19 cellular contexts compared by ENCODE assay signal in genomic region chr11:120928506-120929062, GRCh38.
DNase-seq lines count a peak whose midpoint lies in the region; ATAC-seq, FAIRE-seq and TF ChIP-seq lines count a peak whose summit lies in the region.
"Had no signal": no experiment of that assay in that cellular context is flagged by ENCODE, and none has a peak within 500 bp of the region (broad histone marks: within the 10 kb centered on the region; RNA-seq: fewer than 3 reads in every experiment).

No MANE protein-coding gene starts in this region.

- no peak overlapping the region for H3K27ac Mint-ChIP-seq in stimulated activated memory B cell treated with anti-CD40 and anti-IgM and Interleukin-4, amounts not matched to agents 10 μg/mL and 1 μg/mL and 100 μg/mL, for 72 hours
- H3K27ac Mint-ChIP-seq: CD4-positive, alpha-beta T cell had no signal

- no peaks in the 10 kb centered on the region for H4K20me1 ChIP-seq in HepG2 (ENCODE audit: insufficient read depth, low read length)

- peaks cover 13% of the 10 kb centered on the region for H3K4me1 Mint-ChIP-seq in stimulated activated memory B cell treated with anti-CD40 and anti-IgM and Interleukin-4, amounts not matched to agents 10 μg/mL and 1 μg/mL and 100 μg/mL, for 72 hours

- no peaks in the 10 kb centered on the region for H3K9me3 Mint-ChIP-seq in stimulated activated memory B cell treated with anti-CD40 and anti-IgM and Interleukin-4, amounts not matched to agents 10 μg/mL and 1 μg/mL and 100 μg/mL, for 72 hours
- H3K9me3 Mint-ChIP-seq: CD4-positive, alpha-beta T cell had no signal

- ATAC-seq in HepG2 (peak; percentile 23; the same call in 2 of the 3 replicates), right lobe of liver (no peak), HG03457 (IDR thresholded peaks at IDR 0.05; ENCODE audit: unreplicated experiment) (no peak)
- no peak for ATAC-seq in stimulated activated memory B cell treated with anti-CD40 and anti-IgM and Interleukin-4, amounts not matched to agents 10 μg/mL and 1 μg/mL and 100 μg/mL, for 72 hours

- POLR2A ChIA-PET in HepG2 (lab: Yijun Ruan, JAX), result no interaction called here

- TF ChIP-seq EP300 in HepG2 (IDR thresholded peaks at IDR 0.05; ENCODE audit: low read depth in 2 of 2, low read length in 2 of 2), result no peak
- no peak for TF ChIP-seq EP300 in HepG2 (CRISPR knock-in tag; IDR thresholded peaks at IDR 0.05; ENCODE audit: borderline replicate concordance)

- intact Hi-C loops in HepG2 (cut with micrococcal nuclease; ENCODE audit: unreplicated experiment), result loop anchor here (10.0 kb wide), 1 partner anchor 414 kb away; the partner anchor contains the start of gene GRIK4
- intact Hi-C loops in right lobe of liver (cut with DNase I), result no loop called here

- H3K9ac ChIP-seq in HepG2 (ENCODE audit: insufficient read depth, low read depth, low read length), result no peak overlapping the region
- H3K9ac ChIP-seq: KMS-11 had no signal

- H3K27me3 Mint-ChIP-seq in stimulated activated memory B cell treated with anti-CD40 and anti-IgM and Interleukin-4, amounts not matched to agents 10 μg/mL and 1 μg/mL and 100 μg/mL, for 72 hours, result no peaks in the 10 kb centered on the region

- H3K27me3 ChIP-seq in HepG2 (ENCODE audit: control insufficient read depth in 1 of 2, insufficient read depth in 2 of 2, low read length in 2 of 2), result no peaks in the 10 kb centered on the region
- H3K27me3 ChIP-seq in right lobe of liver, result no peaks in the 10 kb centered on the region
- no peaks in the 10 kb centered on the region for H3K27me3 ChIP-seq in kidney epithelial cell (ENCODE audit: control insufficient read depth, insufficient read depth, low read length)

- no peak for DNase-seq in HepG2 (ENCODE audit: low spot score)
- no peak for DNase-seq in right lobe of liver
- DNase-seq in astrocyte of the spinal cord (ENCODE audit: low read depth, low spot score), result no peak
- DNase-seq in kidney epithelial cell (ENCODE audit: low read depth), result no peak
- no peak for DNase-seq in NCI-H146 (lab: John Stamatoyannopoulos, UW)
- no peak for DNase-seq in NCI-H1436 (lab: John Stamatoyannopoulos, UW)
- DNase-seq: AML-193; Calu3; CD4-positive, alpha-beta T cell; DMS79; NCI-H1105; NCI-H187 treated with DMSO at 0.1 percent for 48 hours; NCI-H524 treated with DMSO at 0.1 percent for 48 hours; SIG-M5 had no signal

- BruUV-seq in HepG2 (replicated peaks; lab: Mats Ljungman, UMichigan), result no TSS peak

- no peak overlapping the region for H2AFZ ChIP-seq in HepG2 (ENCODE audit: low read length)

- H3K9me3 ChIP-seq in HepG2 (ENCODE audit: low read length) (no peaks in the 10 kb centered on the region), right lobe of liver (no peaks in the 10 kb centered on the region)
- H3K9me3 ChIP-seq: A549 had no signal

- H3K4me2 ChIP-seq in HepG2 (ENCODE audit: low read depth, low read length), result no peak overlapping the region
- H3K4me2 ChIP-seq: A549, KMS-11 had no signal

- no peak overlapping the region for H3K4me3 Mint-ChIP-seq in stimulated activated memory B cell treated with anti-CD40 and anti-IgM and Interleukin-4, amounts not matched to agents 10 μg/mL and 1 μg/mL and 100 μg/mL, for 72 hours
- H3K4me3 Mint-ChIP-seq: CD4-positive, alpha-beta T cell had no signal

- in situ Hi-C loops in HepG2 (cut with HindIII; ENCODE audit: extremely low pct_ligation_motif_present, low pct_unique_long_range_greater_than_20kb) (no loop called here), astrocyte of the spinal cord (cut with HindIII; ENCODE audit: low sequenced_read_pairs) (no loop called here)

- FAIRE-seq in HepG2 (lab: Jason Lieb, UNC), result no peak
- FAIRE-seq: A549, GM12891 had no signal

- no peak for TF ChIP-seq CTCF in HepG2 (CRISPR knock-in tag; IDR thresholded peaks at IDR 0.05)
- no peak for TF ChIP-seq CTCF in right lobe of liver (IDR thresholded peaks at IDR 0.05)
- TF ChIP-seq CTCF in astrocyte of the spinal cord (IDR thresholded peaks at IDR 0.05; ENCODE audit: low read depth, low read length), result peak; percentile 8
- TF ChIP-seq CTCF in kidney epithelial cell (IDR thresholded peaks at IDR 0.05; ENCODE audit: insufficient read depth, low read length, poor library complexity, severe bottlenecking), result peak; percentile 5

- CTCF ChIA-PET in HepG2 (lab: Yijun Ruan, JAX; ENCODE audit: low intra/inter-chr PET ratio, low total read pairs), result interaction anchor here (1.6 to 1.8 kb wide), 2 partner anchors 126 to 417 kb away, joined by 3 to 6 read pairs; partner anchors contain the start of gene GRIK4

- H3K4me1 ChIP-seq in HepG2 (ENCODE audit: insufficient read depth, low read length) (no peaks in the 10 kb centered on the region), right lobe of liver (no peaks in the 10 kb centered on the region)
- H3K4me1 ChIP-seq: A549 had no signal

- H3K27ac ChIP-seq in HepG2 (ENCODE audit: extremely low read length, insufficient read depth, low read length) (no peak overlapping the region), right lobe of liver (no peak overlapping the region)
- H3K27ac ChIP-seq: A549, KMS-11 had no signal

- TF ChIP-seq POLR2A in HepG2 (IDR thresholded peaks at IDR 0.05; ENCODE audit: insufficient read depth in 1 of 2, low read depth in 2 of 2, low read length in 2 of 2) (no peak), right lobe of liver (IDR thresholded peaks at IDR 0.05) (no peak)

- 47% methylated on average over 15 of the region's 16 CpGs for WGBS in HepG2 (ENCODE audit: low lambda C conversion rate)
- WGBS in right lobe of liver (ENCODE audit: insufficient coverage, low coverage, low lambda C conversion rate, missing lambda C conversion rate), result 72% methylated on average over 8 of the region's 16 CpGs

- TF ChIP-seq RAD21 in HepG2 (CRISPR knock-in tag; IDR thresholded peaks at IDR 0.05), result no peak

- H3K4me3 ChIP-seq in HepG2 (replicated peaks in 1 of 3; ENCODE audit: insufficient read depth in 1 of 3, low read depth in 2 of 3, low read length in 3 of 3) (no peak overlapping the region), right lobe of liver (no peak overlapping the region), astrocyte of the spinal cord (ENCODE audit: low read depth, low read length) (no peak overlapping the region), kidney epithelial cell (ENCODE audit: low read depth, low read length) (no peak overlapping the region)
- H3K4me3 ChIP-seq: A549 had no signal

- no peaks in the 10 kb centered on the region for H3K36me3 Mint-ChIP-seq in stimulated activated memory B cell treated with anti-CD40 and anti-IgM and Interleukin-4, amounts not matched to agents 10 μg/mL and 1 μg/mL and 100 μg/mL, for 72 hours

- H3K79me2 ChIP-seq in HepG2 (ENCODE audit: insufficient read depth, low read length), result no peaks in the 10 kb centered on the region

- H3K36me3 ChIP-seq in HepG2 (replicated peaks in 1 of 2; ENCODE audit: control insufficient read depth in 1 of 2, insufficient read depth in 2 of 2, low read length in 2 of 2) (no peaks in the 10 kb centered on the region), right lobe of liver (no peaks in the 10 kb centered on the region), kidney epithelial cell (ENCODE audit: control insufficient read depth, insufficient read depth, low read length) (no peaks in the 10 kb centered on the region)

TF ChIP-seq in HepG2, 621 proteins besides CTCF, POLR2A, EP300 and RAD21:
- TF ChIP-seq EHMT2 (IDR thresholded peaks at IDR 0.05; ENCODE audit: borderline replicate concordance, low read depth, low read length), result no peak
- no peak for TF ChIP-seq SP1 (IDR thresholded peaks at IDR 0.05)
- TF ChIP-seq SP1 (CRISPR knock-in tag; IDR thresholded peaks at IDR 0.05), result no peak
- TF ChIP-seq MED8 (CRISPR knock-in tag; IDR thresholded peaks at IDR 0.05; ENCODE audit: insufficient replicate concordance), result no peak
- TF ChIP-seq TGIF2 (CRISPR knock-in tag; IDR thresholded peaks at IDR 0.05), result no peak

Comparison
In these comparisons a context has a peak if more than half of its experiments do, and no peak if none do; other contexts are left out.
1. CTCF ChIP-seq: peak in astrocyte of the spinal cord (single experiment) and kidney epithelial cell (single experiment); none in HepG2 (single experiment) and right lobe of liver (0 of 4).